1 cellular context compared by ENCODE assay signal in genomic region chr10:44341901-44342300, GRCh38.
TF ChIP-seq lines count a peak whose summit lies in the region.

No MANE protein-coding gene starts in this region.

TF ChIP-seq in H1, 55 proteins besides CTCF, POLR2A, EP300 and RAD21:
- TF ChIP-seq FOSL1 (IDR thresholded peaks at IDR 0.05; ENCODE audit: insufficient read depth, low read depth, low read length), result no peak
- no peak for TF ChIP-seq NRF1 (IDR thresholded peaks at IDR 0.05; ENCODE audit: low read depth, low read length)
- no peak for TF ChIP-seq CHD2 (IDR thresholded peaks at IDR 0.05; ENCODE audit: low read length)
- no peak for TF ChIP-seq GABPA (IDR thresholded peaks at IDR 0.05; ENCODE audit: borderline replicate concordance, insufficient read depth, low read length)
- TF ChIP-seq TCF12 (IDR thresholded peaks at IDR 0.05; ENCODE audit: low read depth, low read length), result no peak
- no peak for TF ChIP-seq RFX5 (IDR thresholded peaks at IDR 0.05; ENCODE audit: borderline replicate concordance, low read depth, low read length)
- TF ChIP-seq TBP (IDR thresholded peaks at IDR 0.05; ENCODE audit: low read depth, low read length), result no peak
- TF ChIP-seq CBX5 (IDR thresholded peaks at IDR 0.05; ENCODE audit: low read depth, low read length), result no peak
- TF ChIP-seq TEAD4 (IDR thresholded peaks at IDR 0.05; ENCODE audit: low read depth, low read length), result no peak
- no peak for TF ChIP-seq CHD7 (IDR thresholded peaks at IDR 0.05; ENCODE audit: insufficient replicate concordance, low read length)
- TF ChIP-seq ASH2L (IDR thresholded peaks at IDR 0.05; ENCODE audit: low read length), result no peak
TF ChIP-seq in H1: peak in this region for 0.
